ENCODE assay signal across 1 cellular context in the genomic region with DNA sequence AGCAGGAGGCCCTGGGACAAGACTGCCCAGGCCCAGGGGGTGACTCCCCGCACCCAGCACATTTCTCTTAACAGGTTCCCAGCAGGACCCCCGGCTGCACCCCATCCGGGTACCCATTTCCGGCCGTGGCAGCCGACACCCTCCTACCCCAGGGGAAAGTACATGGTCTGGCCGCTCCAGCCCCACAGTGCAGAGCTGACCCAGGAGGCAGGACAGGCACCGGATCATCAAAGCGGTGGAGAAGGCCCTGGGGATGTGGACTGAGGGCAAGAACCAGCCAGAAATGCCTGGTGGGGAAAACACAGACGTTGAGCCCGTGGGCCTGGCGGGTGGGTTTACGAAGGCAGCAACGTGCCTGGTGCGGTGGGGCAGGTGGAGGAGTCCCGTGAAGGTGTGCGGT.
TF ChIP-seq lines count a peak whose summit lies in the region.

No MANE protein-coding gene starts in this region.

TF ChIP-seq in SK-N-SH, 30 proteins besides CTCF, POLR2A, EP300 and RAD21 (continued from another document):
- TF ChIP-seq, protein P1, sequence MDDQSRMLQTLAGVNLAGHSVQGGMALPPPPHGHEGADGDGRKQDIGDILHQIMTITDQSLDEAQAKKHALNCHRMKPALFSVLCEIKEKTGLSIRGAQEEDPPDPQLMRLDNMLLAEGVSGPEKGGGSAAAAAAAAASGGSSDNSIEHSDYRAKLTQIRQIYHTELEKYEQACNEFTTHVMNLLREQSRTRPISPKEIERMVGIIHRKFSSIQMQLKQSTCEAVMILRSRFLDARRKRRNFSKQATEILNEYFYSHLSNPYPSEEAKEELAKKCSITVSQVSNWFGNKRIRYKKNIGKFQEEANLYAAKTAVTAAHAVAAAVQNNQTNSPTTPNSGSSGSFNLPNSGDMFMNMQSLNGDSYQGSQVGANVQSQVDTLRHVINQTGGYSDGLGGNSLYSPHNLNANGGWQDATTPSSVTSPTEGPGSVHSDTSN (IDR thresholded peaks at IDR 0.05), result no peak
- no peak for TF ChIP-seq RXRA (IDR thresholded peaks at IDR 0.05; ENCODE audit: borderline replicate concordance, low read depth)
- TF ChIP-seq, protein P2, sequence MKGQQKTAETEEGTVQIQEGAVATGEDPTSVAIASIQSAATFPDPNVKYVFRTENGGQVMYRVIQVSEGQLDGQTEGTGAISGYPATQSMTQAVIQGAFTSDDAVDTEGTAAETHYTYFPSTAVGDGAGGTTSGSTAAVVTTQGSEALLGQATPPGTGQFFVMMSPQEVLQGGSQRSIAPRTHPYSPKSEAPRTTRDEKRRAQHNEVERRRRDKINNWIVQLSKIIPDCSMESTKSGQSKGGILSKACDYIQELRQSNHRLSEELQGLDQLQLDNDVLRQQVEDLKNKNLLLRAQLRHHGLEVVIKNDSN (IDR thresholded peaks at IDR 0.05; ENCODE audit: borderline replicate concordance, low read depth), result no peak
- TF ChIP-seq EZH2phosphoT487 (IDR thresholded peaks at IDR 0.05; ENCODE audit: borderline replicate concordance, low read depth), result no peak
- TF ChIP-seq FOXM1 (IDR thresholded peaks at IDR 0.05; ENCODE audit: low read depth), result no peak
- no peak for TF ChIP-seq TEAD4 (IDR thresholded peaks at IDR 0.05; ENCODE audit: borderline replicate concordance, insufficient read depth)
- TF ChIP-seq FOXJ3 (CRISPR knock-in tag; IDR thresholded peaks at IDR 0.05), result no peak
- no peak for TF ChIP-seq SMC3 (IDR thresholded peaks at IDR 0.05; ENCODE audit: low read depth, low read length)
- no peak for TF ChIP-seq RCOR1 (IDR thresholded peaks at IDR 0.05; ENCODE audit: low read length)
TF ChIP-seq in SK-N-SH: peak in this region for 0.
